ENCODE assay signal across 9 cellular contexts in the genomic region with DNA sequence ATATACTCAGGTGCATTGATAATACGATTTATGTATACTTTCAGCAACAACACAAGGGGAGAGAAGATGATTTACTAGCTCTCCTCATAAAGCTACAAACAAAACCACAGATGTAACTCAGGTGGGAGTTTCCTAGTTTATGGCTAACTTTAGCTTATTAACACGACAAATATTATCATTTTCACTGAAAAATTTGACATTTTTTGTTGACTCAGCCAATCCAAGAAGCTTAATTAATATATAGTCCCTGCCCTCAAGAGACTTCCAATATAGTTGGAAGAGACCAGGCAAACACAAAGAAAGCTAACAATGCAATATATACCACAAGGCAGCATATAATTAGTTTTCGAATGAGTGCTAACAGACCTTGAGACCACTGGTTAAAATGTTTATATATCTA. TPM values are rescaled to one million over a fixed set of nuclear protein-coding genes. Genes with fewer than 3 reads are reported as not detected.
DNase-seq lines count a peak whose midpoint lies in the region; ATAC-seq, FAIRE-seq and TF ChIP-seq lines count a peak whose summit lies in the region.
"Had no signal": no experiment of that assay in that cellular context is flagged by ENCODE, and none has a peak within 500 bp of the region (broad histone marks: within the 10 kb centered on the region; RNA-seq: fewer than 3 reads in every experiment).

No MANE protein-coding gene starts in this region.

- DNase-seq in activated T-cell treated with anti-CD3 and anti-CD28 coated beads, Interleukin-2, amount 50 U/mL, for 72 hours = no peak
- DNase-seq in activated T-cell treated with anti-CD3 and anti-CD28 coated beads, Interleukin-2, amount 50 U/mL, for 48 hours = no peak
- no peak for DNase-seq in kidney
- DNase-seq in KBM-7 = no peak
- DNase-seq in NCI-H146 (lab: John Stamatoyannopoulos, UW) = no peak
- no peak for DNase-seq in body of pancreas
- DNase-seq: DMS79 had no signal

- no peak overlapping the region for H3K9ac ChIP-seq in kidney (ENCODE audit: low read length in 2 of 2)

- H3K4me3 Mint-ChIP-seq in activated T-cell treated with anti-CD3 and anti-CD28 coated beads, Interleukin-2, amount 50 U/mL, for 72 hours = peak overlapping the region; percentile 92 to 98
- peak overlapping the region; percentile 98 for H3K4me3 Mint-ChIP-seq in activated naive CD8-positive, alpha-beta T cell

- no peak overlapping the region for H3K27ac ChIP-seq in kidney (ENCODE audit: low read depth in 2 of 2, low read length in 2 of 2)
- no peak overlapping the region for H3K27ac ChIP-seq in thymus (ENCODE audit: low read depth)
- peak overlapping the region in 1 of 4 donors; percentile 57 for H3K27ac ChIP-seq in body of pancreas

- H3K9me3 Mint-ChIP-seq in activated T-cell treated with anti-CD3 and anti-CD28 coated beads, Interleukin-2, amount 50 U/mL, for 72 hours = peaks cover 0 to under 1% of the 10 kb centered on the region in 2 donors
- peaks cover under 1% of the 10 kb centered on the region for H3K9me3 Mint-ChIP-seq in activated naive CD8-positive, alpha-beta T cell (ENCODE audit: low read depth)

- no peaks in the 10 kb centered on the region for H3K27me3 Mint-ChIP-seq in activated T-cell treated with anti-CD3 and anti-CD28 coated beads, Interleukin-2, amount 50 U/mL, for 72 hours (ENCODE audit: low read depth)
- H3K27me3 Mint-ChIP-seq in activated naive CD8-positive, alpha-beta T cell = no peaks in the 10 kb centered on the region

- no peak for FAIRE-seq in kidney (lab: Jason Lieb, UNC)

- H3K4me3 ChIP-seq in kidney (ENCODE audit: low read length in 2 of 2) = peak overlapping the region; percentile 94 to 100
- peak overlapping the region; percentile 63 for H3K4me3 ChIP-seq in thymus (ENCODE audit: low read length)
- H3K4me3 ChIP-seq in body of pancreas = peak overlapping the region in 1 of 2 donors; percentile 69

- no peak overlapping the region for H3K27ac Mint-ChIP-seq in activated T-cell treated with anti-CD3 and anti-CD28 coated beads, Interleukin-2, amount 50 U/mL, for 72 hours
- peak overlapping the region; percentile 54 for H3K27ac Mint-ChIP-seq in activated naive CD8-positive, alpha-beta T cell

- H3K36me3 ChIP-seq in kidney (ENCODE audit: control insufficient read depth in 1 of 2, insufficient read depth in 2 of 2, low read length in 2 of 2) (no peaks in the 10 kb centered on the region), thymus (ENCODE audit: control insufficient read depth, insufficient read depth) (no peaks in the 10 kb centered on the region), body of pancreas (replicated peaks in 1 of 2; ENCODE audit: insufficient read depth in 1 of 2, low read depth in 2 of 2) (no peaks in the 10 kb centered on the region)

- no peaks in the 10 kb centered on the region for H3K9me3 ChIP-seq in kidney (ENCODE audit: control insufficient read depth in 1 of 2, low read length in 2 of 2)
- no peaks in the 10 kb centered on the region for H3K9me3 ChIP-seq in thymus (ENCODE audit: control insufficient read depth)
- H3K9me3 ChIP-seq in body of pancreas = no peaks in the 10 kb centered on the region

- ATAC-seq in activated T-cell treated with anti-CD3 and anti-CD28 coated beads, Interleukin-2, amount 50 U/mL, for 72 hours (replicated peaks in 1 of 2) = no peak
- no peak for ATAC-seq in body of pancreas

- TF ChIP-seq CTCF in kidney (IDR thresholded peaks at IDR 0.05; ENCODE audit: borderline replicate concordance, extremely low read depth, insufficient read depth) = no peak
- no peak for TF ChIP-seq CTCF in body of pancreas (IDR thresholded peaks at IDR 0.05)

- peaks cover 0 to 10% of the 10 kb centered on the region in 2 donors for H3K36me3 Mint-ChIP-seq in activated T-cell treated with anti-CD3 and anti-CD28 coated beads, Interleukin-2, amount 50 U/mL, for 72 hours (ENCODE audit: insufficient read depth in 2 of 2)
- peaks cover under 1% of the 10 kb centered on the region for H3K36me3 Mint-ChIP-seq in activated naive CD8-positive, alpha-beta T cell

- H3K27me3 ChIP-seq in thymus (ENCODE audit: control insufficient read depth, insufficient read depth) (no peaks in the 10 kb centered on the region), body of pancreas (no peaks in the 10 kb centered on the region)

- in situ Hi-C loops in KBM-7 (cut with MboI; ENCODE audit: low pct_unique_long_range_greater_than_20kb, low sequenced_read_pairs) = no loop called here

- intact Hi-C loops in kidney (cut with DNase I) (no loop called here), body of pancreas (cut with DNase I) (no loop called here)

- H3K4me1 ChIP-seq in kidney (ENCODE audit: control insufficient read depth in 1 of 2, insufficient read depth in 1 of 2, low read depth in 1 of 2, low read length in 2 of 2) = peaks cover 0 to 2% of the 10 kb centered on the region in 2 donors
- H3K4me1 ChIP-seq in thymus (ENCODE audit: control insufficient read depth, insufficient read depth, low read length) = peaks cover 3% of the 10 kb centered on the region
- H3K4me1 ChIP-seq in body of pancreas = peaks cover 11% of the 10 kb centered on the region

- 18% methylated on average over 3 of the region's 3 CpGs for WGBS in thymus
- WGBS in body of pancreas, 2 donors = 3 to 5% methylated on average over 3 of the region's 3 CpGs

- H3K4me1 Mint-ChIP-seq in activated T-cell treated with anti-CD3 and anti-CD28 coated beads, Interleukin-2, amount 50 U/mL, for 72 hours (ENCODE audit: low read depth) = peaks cover 41% of the 10 kb centered on the region
- H3K4me1 Mint-ChIP-seq in activated naive CD8-positive, alpha-beta T cell (ENCODE audit: low read depth) = peaks cover 36% of the 10 kb centered on the region

- no peak for TF ChIP-seq POLR2A in body of pancreas (IDR thresholded peaks at IDR 0.05)

RNA-seq across cellular contexts. Expression of a gene that starts 0.8 kb away (rescaled TPM):
- total RNA-seq in activated T-cell treated with anti-CD3 and anti-CD28 coated beads, Interleukin-2, amount 50 U/mL, for 72 hours = 10 to 100 TPM; 67.6 to 95.0 TPM
- 37.8 TPM for total RNA-seq in kidney
- 55.0 TPM for polyA plus RNA-seq in kidney (ENCODE audit: insufficient read depth, low read depth, low replicate concordance)
- polyA plus RNA-seq in thymus = 19.8 TPM
- 1 to 10 TPM; 5.3 to 9.9 TPM for total RNA-seq in body of pancreas

RNA-seq across cellular contexts. Expression of a gene that starts 1.4 kb away (rescaled TPM):
- 10 to 100 TPM; 12.0 to 13.8 TPM for total RNA-seq in activated T-cell treated with anti-CD3 and anti-CD28 coated beads, Interleukin-2, amount 50 U/mL, for 72 hours
- total RNA-seq in kidney = 12.6 TPM
- 2.7 TPM for polyA plus RNA-seq in kidney (ENCODE audit: insufficient read depth, low read depth, low replicate concordance)
- 7.0 TPM for polyA plus RNA-seq in thymus
- total RNA-seq in body of pancreas = 1 to 10 TPM; 2.6 to 8.0 TPM

RNA-seq across cellular contexts. Expression of a gene that starts 39.1 kb away (rescaled TPM):
- 10 to 100 TPM; 12.6 to 14.0 TPM for total RNA-seq in activated T-cell treated with anti-CD3 and anti-CD28 coated beads, Interleukin-2, amount 50 U/mL, for 72 hours
- 9.9 TPM for total RNA-seq in kidney
- polyA plus RNA-seq in kidney (ENCODE audit: insufficient read depth, low read depth, low replicate concordance) = 1.5 TPM
- 6.1 TPM for polyA plus RNA-seq in thymus
- total RNA-seq in body of pancreas = 10 to 100 TPM in 1 of 2 donors, 1 to 10 TPM in 1; 6.7 to 34.6 TPM
